Comparison of ENCODE assay signal across 22 cellular contexts in genomic region chr13:68380041-68380973, GRCh38.
"Had no signal": no experiment of that assay in that cellular context is flagged by ENCODE, and none has a peak within 500 bp of the region (broad histone marks: within the 10 kb centered on the region; RNA-seq: fewer than 3 reads in every experiment).

No MANE protein-coding gene starts in this region.

- H3K27me3 ChIP-seq: heart left ventricle, ovary, spleen, tibial artery, upper lobe of right lung had no signal

- H3K4me3 Mint-ChIP-seq: naive thymus-derived CD4-positive, alpha-beta T cell; nephron progenitor cell; stimulated activated memory B cell treated with anti-CD40 and anti-IgM and Interleukin-4, amounts not matched to agents 10 μg/mL and 1 μg/mL and 100 μg/mL, for 72 hours; stimulated activated naive CD8-positive, alpha-beta T cell treated with anti-CD3 and anti-CD28 coated beads, Interleukin-15, Interleukin-2, amounts not matched to agents 100 ng/mL and 50 ng/mL, for 24 hours had no signal

- DNase-seq: effector CD8-positive, alpha-beta T cell; heart left ventricle; hypothalamus; kidney glomerular epithelial cell; mammary epithelial cell; naive thymus-derived CD4-positive, alpha-beta T cell; nephron progenitor cell; nucleus accumbens; ovary; right cardiac atrium; spleen; stimulated activated CD4-positive, alpha-beta T cell treated with anti-CD3 and anti-CD28 coated beads, Interleukin-15, amount 100 ng/mL, for 24 hours; stimulated activated CD4-positive, alpha-beta T cell treated with anti-CD3 and anti-CD28 coated beads, Interleukin-1b, Interleukin-23, amount 100 ng/mL, for 48 hours; stimulated activated CD4-positive, alpha-beta T cell treated with anti-CD3 and anti-CD28 coated beads, Interleukin-4, amount 100 ng/mL, for 24 hours; tibial artery; upper lobe of right lung had no signal

- H3K27ac Mint-ChIP-seq: naive thymus-derived CD4-positive, alpha-beta T cell; nephron progenitor cell; stimulated activated memory B cell treated with anti-CD40 and anti-IgM and Interleukin-4, amounts not matched to agents 10 μg/mL and 1 μg/mL and 100 μg/mL, for 72 hours; stimulated activated naive CD8-positive, alpha-beta T cell treated with anti-CD3 and anti-CD28 coated beads, Interleukin-15, Interleukin-2, amounts not matched to agents 100 ng/mL and 50 ng/mL, for 24 hours had no signal

- H3K4me1 ChIP-seq: heart left ventricle, spleen, tibial artery, upper lobe of right lung had no signal

- H3K4me1 Mint-ChIP-seq: naive thymus-derived CD4-positive, alpha-beta T cell; nephron progenitor cell; stimulated activated memory B cell treated with anti-CD40 and anti-IgM and Interleukin-4, amounts not matched to agents 10 μg/mL and 1 μg/mL and 100 μg/mL, for 72 hours had no signal

- H3K27me3 Mint-ChIP-seq: naive thymus-derived CD4-positive, alpha-beta T cell; stimulated activated memory B cell treated with anti-CD40 and anti-IgM and Interleukin-4, amounts not matched to agents 10 μg/mL and 1 μg/mL and 100 μg/mL, for 72 hours; stimulated activated naive CD8-positive, alpha-beta T cell treated with anti-CD3 and anti-CD28 coated beads, Interleukin-15, Interleukin-2, amounts not matched to agents 100 ng/mL and 50 ng/mL, for 24 hours had no signal

- H3K9me3 ChIP-seq: heart left ventricle, ovary, spleen, tibial artery, upper lobe of right lung had no signal

- H3K36me3 Mint-ChIP-seq: naive thymus-derived CD4-positive, alpha-beta T cell; stimulated activated memory B cell treated with anti-CD40 and anti-IgM and Interleukin-4, amounts not matched to agents 10 μg/mL and 1 μg/mL and 100 μg/mL, for 72 hours had no signal

- H3K9me3 Mint-ChIP-seq: nephron progenitor cell; stimulated activated memory B cell treated with anti-CD40 and anti-IgM and Interleukin-4, amounts not matched to agents 10 μg/mL and 1 μg/mL and 100 μg/mL, for 72 hours had no signal

- H3K27ac ChIP-seq: coronary artery, heart left ventricle, ovary, spleen, tibial artery, upper lobe of right lung had no signal

- ATAC-seq: esophagus mucosa; heart left ventricle; left lobe of liver; naive thymus-derived CD4-positive, alpha-beta T cell; right cardiac atrium; stimulated activated memory B cell treated with anti-CD40 and anti-IgM and Interleukin-4, amounts not matched to agents 10 μg/mL and 1 μg/mL and 100 μg/mL, for 72 hours; upper lobe of right lung had no signal

- H3K36me3 ChIP-seq: heart left ventricle, ovary, spleen, tibial artery, upper lobe of right lung had no signal

- H3K4me3 ChIP-seq: coronary artery, heart left ventricle, ovary, spleen, tibial artery, upper lobe of right lung had no signal

- FAIRE-seq: islet of Langerhans had no signal
